ENCODE assay signal across 8 cellular contexts in the genomic region with DNA sequence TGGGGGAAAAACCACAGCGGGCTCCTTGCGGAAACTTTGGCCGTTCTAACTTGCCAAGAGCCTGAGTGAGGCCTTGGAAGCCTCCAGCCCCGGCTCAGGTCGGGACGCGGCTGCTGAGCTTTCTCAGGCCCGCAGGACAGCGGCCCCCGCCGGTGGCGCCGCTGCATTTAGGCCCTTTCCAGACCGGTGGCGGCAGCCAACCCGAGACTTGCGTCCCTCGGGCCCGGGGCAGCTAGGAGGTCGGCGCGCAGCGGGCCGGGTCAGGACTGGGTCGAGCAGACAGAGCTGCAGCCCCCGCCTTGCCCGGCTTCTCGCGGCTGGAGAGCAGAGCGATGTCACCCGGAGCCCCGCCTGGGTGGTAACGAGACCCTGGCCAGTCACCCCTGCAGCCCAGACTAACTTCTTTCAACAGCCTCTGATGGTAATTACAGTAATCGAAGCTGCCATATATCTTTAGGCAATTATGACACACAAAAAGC. TPM values are rescaled to one million over a fixed set of nuclear protein-coding genes. Genes with fewer than 3 reads are reported as not detected.
DNase-seq lines count a peak whose midpoint lies in the region; ATAC-seq and TF ChIP-seq lines count a peak whose summit lies in the region.

No MANE protein-coding gene starts in this region.

- ATAC-seq in psoas muscle: peak; percentile 74 to 84 (median 77)
- no peak for ATAC-seq in GM19452 (IDR thresholded peaks at IDR 0.05; ENCODE audit: unreplicated experiment)

- H3K27ac ChIP-seq in cardiac muscle cell (no peak overlapping the region), psoas muscle (no peak overlapping the region), RWPE1 (no peak overlapping the region)

- WGBS in psoas muscle, 3 donors: 2 to 3% (median 3%) methylated on average over 31 to 34 of the region's 34 CpGs

- no peaks in the 10 kb centered on the region for H3K9me3 ChIP-seq in cardiac muscle cell (ENCODE audit: low read depth)
- no peaks in the 10 kb centered on the region for H3K9me3 ChIP-seq in psoas muscle

- CTCF ChIA-PET in RWPE1 (lab: Yijun Ruan, JAX): interaction anchor here (0.6 to 0.9 kb wide), 3 partner anchors 16 to 83 kb away, joined by 4 read pairs; no protein-coding TSS in a partner anchor

- no peak for TF ChIP-seq CTCF in cardiac muscle cell (IDR thresholded peaks at IDR 0.05; ENCODE audit: low read depth, low read length)
- peak; percentile 35 for TF ChIP-seq CTCF in psoas muscle (IDR thresholded peaks at IDR 0.05)
- no peak for TF ChIP-seq CTCF in RWPE1 (conservative IDR thresholded peaks at IDR 0.05; ENCODE audit: low read depth)

- H3K4me3 ChIP-seq in cardiac muscle cell: no peak overlapping the region
- peak overlapping the region; percentile 52 for H3K4me3 ChIP-seq in psoas muscle

- intact Hi-C loops in psoas muscle (cut with DNase I): loop anchor here (5.0 kb wide), 1 partner anchor 51 kb away; no protein-coding TSS in a partner anchor

- no peaks in the 10 kb centered on the region for H3K36me3 ChIP-seq in cardiac muscle cell
- H3K36me3 ChIP-seq in psoas muscle (ENCODE audit: insufficient read depth in 1 of 2, low read depth in 1 of 2): no peaks in the 10 kb centered on the region

- H3K4me1 ChIP-seq in cardiac muscle cell (ENCODE audit: low read depth) (peaks cover 14% of the 10 kb centered on the region), psoas muscle (peaks cover 40% of the 10 kb centered on the region)

- peaks cover 100% of the 10 kb centered on the region for H3K27me3 ChIP-seq in cardiac muscle cell
- peaks cover 0 to 100% (median 75%) of the 10 kb centered on the region in 3 donors for H3K27me3 ChIP-seq in psoas muscle (ENCODE audit: insufficient read depth in 3 of 3, low read length in 2 of 3)

- DNase-seq in GM03348 (ENCODE audit: low spot score) (peak; percentile 62), SK-N-DZ (ENCODE audit: low spot score) (peak; percentile 37), cardiac muscle cell (ENCODE audit: low read depth in 1 of 2, low spot score in 1 of 2) (peak; percentile 28 to 81), psoas muscle (peak in 1 of 2 donors; percentile 42), RWPE1 (ENCODE audit: low spot score) (no peak), Kasumi-1 (lab: John Stamatoyannopoulos, UW) (no peak), SHP77 (lab: John Stamatoyannopoulos, UW) (no peak)

- POLR2A ChIA-PET in RWPE1 (lab: Yijun Ruan, JAX; ENCODE audit: low non-redundant PET): no interaction called here

RNA-seq across cellular contexts. Expression of a gene that starts 2.7 kb away (rescaled TPM):
- not detected in 2 replicates for polyA plus RNA-seq in SK-N-DZ (2014; cell fraction: cytosol; rRNA removed)
- polyA plus RNA-seq in SK-N-DZ (2014; cell fraction: nucleus; rRNA removed): not detected in 2 replicates
- not detected in 2 replicates for total RNA-seq in cardiac muscle cell
- polyA plus RNA-seq in cardiac muscle cell: not detected in 2 replicates
- not detected for total RNA-seq in psoas muscle
- under 1 TPM in 1 of 3 donors, not detected in 2; 0.01 TPM for polyA plus RNA-seq in psoas muscle

Comparison
In these comparisons a context has a peak if more than half of its experiments do, and no peak if none do; other contexts are left out.
1. DNase-seq: peak in GM03348 (single experiment), SK-N-DZ (single experiment) and cardiac muscle cell (2 of 2); none in RWPE1 (single experiment), Kasumi-1 (0 of 2) and SHP77 (0 of 2).